22 cellular contexts compared by ENCODE assay signal in genomic region chr10:68434657-68435056, GRCh38.
"Had no signal": no experiment of that assay in that cellular context is flagged by ENCODE, and none has a peak within 500 bp of the region (broad histone marks: within the 10 kb centered on the region; RNA-seq: fewer than 3 reads in every experiment).

No MANE protein-coding gene starts in this region.

- FAIRE-seq: frontal cortex had no signal

- H3K4me3 Mint-ChIP-seq: activated CD4-positive, alpha-beta memory T cell treated with anti-CD3 and anti-CD28 coated beads for 36 hours; activated CD8-positive, alpha-beta memory T cell treated with anti-CD3 and anti-CD28 coated beads, Interleukin-2, amount 10 ng/mL, durations not matched to agents 7 days and 5 days; activated naive CD4-positive, alpha-beta T cell treated with anti-CD3 and anti-CD28 coated beads for 36 hours; memory B cell; naive thymus-derived CD4-positive, alpha-beta T cell had no signal

- H3K27ac ChIP-seq: brain microvascular endothelial cell, ovary, psoas muscle, skin epidermis, tibial artery, WERI-Rb-1 had no signal

- ATAC-seq: activated CD8-positive, alpha-beta memory T cell treated with anti-CD3 and anti-CD28 coated beads, Interleukin-2, amount 10 ng/mL, durations not matched to agents 7 days and 5 days; left ventricle myocardium superior; naive thymus-derived CD4-positive, alpha-beta T cell; psoas muscle; right cardiac atrium; stimulated activated naive CD8-positive, alpha-beta T cell treated with anti-CD3 and anti-CD28 coated beads, Interleukin-15, Interleukin-2, amounts not matched to agents 100 U/mL and 50 U/mL, for 24 hours had no signal

- H3K4me1 Mint-ChIP-seq: activated CD8-positive, alpha-beta memory T cell treated with anti-CD3 and anti-CD28 coated beads, Interleukin-2, amount 10 ng/mL, durations not matched to agents 7 days and 5 days had no signal

- H3K4me3 ChIP-seq: ovary, psoas muscle, skin epidermis, tibial artery had no signal

- H3K27me3 ChIP-seq: brain microvascular endothelial cell, ovary, tibial artery had no signal

- H3K9me3 ChIP-seq: ovary, psoas muscle, tibial artery had no signal

- H3K27me3 Mint-ChIP-seq: activated CD4-positive, alpha-beta memory T cell treated with anti-CD3 and anti-CD28 coated beads for 36 hours; activated CD8-positive, alpha-beta memory T cell treated with anti-CD3 and anti-CD28 coated beads, Interleukin-2, amount 10 ng/mL, durations not matched to agents 7 days and 5 days; memory B cell; naive thymus-derived CD4-positive, alpha-beta T cell had no signal

- H3K27ac Mint-ChIP-seq: activated CD4-positive, alpha-beta memory T cell treated with anti-CD3 and anti-CD28 coated beads for 36 hours; activated CD8-positive, alpha-beta memory T cell treated with anti-CD3 and anti-CD28 coated beads, Interleukin-2, amount 10 ng/mL, durations not matched to agents 7 days and 5 days; activated naive CD4-positive, alpha-beta T cell treated with anti-CD3 and anti-CD28 coated beads for 36 hours; memory B cell; naive thymus-derived CD4-positive, alpha-beta T cell had no signal

- DNase-seq: activated CD4-positive, alpha-beta memory T cell treated with anti-CD3 and anti-CD28 coated beads for 36 hours; activated CD8-positive, alpha-beta memory T cell treated with anti-CD3 and anti-CD28 coated beads, Interleukin-2, amount 10 ng/mL, durations not matched to agents 7 days and 5 days; activated naive CD4-positive, alpha-beta T cell treated with anti-CD3 and anti-CD28 coated beads for 36 hours; activated T-cell treated with anti-CD3 and anti-CD28 coated beads, Interleukin-2, amount 50 U/mL, for 1 hour; aorta; brain microvascular endothelial cell; effector CD4-positive, alpha-beta T cell; head of caudate nucleus; kidney glomerular epithelial cell; left ventricle myocardium superior; naive thymus-derived CD4-positive, alpha-beta T cell; ovary; psoas muscle; right cardiac atrium; stimulated activated naive CD8-positive, alpha-beta T cell treated with anti-CD3 and anti-CD28 coated beads, Interleukin-15, Interleukin-2, amounts not matched to agents 100 U/mL and 50 U/mL, for 24 hours; substantia nigra; SW 1271; tibial artery; WERI-Rb-1 had no signal

- H3K9me3 Mint-ChIP-seq: activated CD4-positive, alpha-beta memory T cell treated with anti-CD3 and anti-CD28 coated beads for 36 hours; activated naive CD4-positive, alpha-beta T cell treated with anti-CD3 and anti-CD28 coated beads for 36 hours; memory B cell; naive thymus-derived CD4-positive, alpha-beta T cell had no signal

- H3K4me1 ChIP-seq: psoas muscle, tibial artery had no signal

- H3K36me3 ChIP-seq: ovary, tibial artery had no signal
